In the genomic region with DNA sequence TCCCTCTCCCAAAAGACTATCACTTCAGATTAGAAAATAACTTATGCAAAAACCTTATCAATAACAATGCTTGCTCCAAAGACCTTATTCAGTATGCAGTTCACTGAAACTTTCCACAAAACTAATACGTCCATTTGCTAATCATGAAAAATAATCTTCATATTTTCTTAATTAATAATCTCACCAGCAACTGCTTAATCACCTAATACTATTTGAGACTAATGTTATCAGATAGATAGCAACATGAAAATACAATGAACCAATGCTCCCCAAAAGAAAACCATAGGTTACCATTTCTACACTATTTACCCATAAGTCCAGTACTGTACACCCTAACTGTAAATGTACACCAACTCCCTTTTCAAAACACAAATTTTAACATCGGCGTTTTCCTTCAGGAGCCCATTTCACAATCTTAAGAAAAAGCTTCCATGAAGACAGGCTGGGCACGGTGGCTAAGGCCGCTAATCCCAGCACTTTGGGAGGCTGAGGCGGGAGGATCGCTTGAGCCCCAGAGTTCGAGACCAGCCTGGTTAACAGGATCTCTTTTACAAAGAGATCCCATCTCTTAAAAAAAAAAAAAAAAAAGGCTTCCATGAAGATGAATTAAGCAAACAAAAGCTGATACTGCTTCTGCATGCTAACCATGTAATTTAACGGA, we compare ENCODE assay signal across 1 cellular context.
TF ChIP-seq lines count a peak whose summit lies in the region.

No MANE protein-coding gene starts in this region.

TF ChIP-seq in IMR-90, 13 proteins besides CTCF, POLR2A, EP300 and RAD21:
- TF ChIP-seq CHD1 (IDR thresholded peaks at IDR 0.05; ENCODE audit: low read depth, low read length): no peak
- peak; percentile 27; the same call in 1 of the 2 replicates for TF ChIP-seq CEBPB (IDR thresholded peaks at IDR 0.05; ENCODE audit: low read depth, low read length)
- TF ChIP-seq MAZ (IDR thresholded peaks at IDR 0.05; ENCODE audit: borderline replicate concordance, low read depth, low read length): no peak
- TF ChIP-seq RCOR1 (IDR thresholded peaks at IDR 0.05; ENCODE audit: insufficient replicate concordance, low read length): no peak
- no peak for TF ChIP-seq NFE2L2 (IDR thresholded peaks at IDR 0.05; ENCODE audit: low read depth, low read length)
